ENCODE assay signal across 12 cellular contexts in the genomic region with DNA sequence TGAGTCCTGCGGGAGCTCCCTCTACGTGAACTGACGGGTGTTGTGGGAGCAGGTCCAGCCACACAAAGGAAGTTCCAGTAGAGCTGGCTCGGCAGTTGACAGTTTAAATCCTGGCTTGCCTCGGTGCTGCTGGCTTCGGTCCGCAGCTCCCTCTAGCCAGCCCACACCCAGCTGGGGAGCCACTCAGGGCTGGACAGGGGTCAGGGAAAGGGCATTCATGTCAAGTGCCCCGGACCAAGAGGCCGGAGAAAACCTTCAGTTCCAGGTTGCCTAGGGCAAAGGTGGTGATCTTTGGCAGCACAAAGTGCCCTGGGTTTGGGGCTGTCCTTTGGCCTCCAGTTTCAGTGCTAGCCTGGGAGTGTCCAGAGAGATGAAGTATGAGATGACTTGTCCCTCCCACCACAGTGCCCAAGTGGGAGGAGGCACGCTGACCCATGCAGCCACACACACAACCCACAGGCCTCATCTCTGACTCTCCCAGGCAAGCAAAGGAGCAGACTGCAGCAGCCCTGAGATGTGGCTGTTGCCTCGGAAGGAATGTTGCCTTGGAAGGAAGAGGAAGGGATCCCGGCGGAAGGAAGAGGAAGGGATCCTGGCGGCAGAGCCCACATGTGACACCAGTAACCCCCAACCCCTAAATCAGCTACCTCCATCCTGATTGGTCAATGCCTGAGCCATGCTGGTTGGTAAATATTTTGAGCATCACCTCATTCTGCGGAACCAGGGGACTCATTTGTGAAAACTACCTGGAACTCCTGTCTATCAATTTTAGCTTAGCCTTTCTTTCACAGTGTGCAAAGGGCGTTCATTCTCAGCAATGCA. TPM values are rescaled to one million over a fixed set of nuclear protein-coding genes. Genes with fewer than 3 reads are reported as not detected.
A peak's percentile ranks its signal among the peaks of the same experiment; 100 is the strongest.
DNase-seq lines count a peak whose midpoint lies in the region; FAIRE-seq and TF ChIP-seq lines count a peak whose summit lies in the region.
"Had no signal": no experiment of that assay in that cellular context is flagged by ENCODE, and none has a peak within 500 bp of the region (broad histone marks: within the 10 kb centered on the region; RNA-seq: fewer than 3 reads in every experiment).

No MANE protein-coding gene starts in this region.

- POLR2A ChIA-PET in MCF 10A (lab: Yijun Ruan, JAX): interaction anchor here (0.9 to 2.0 kb wide), 7 partner anchors 8 to 47 kb away, joined by 3 to 6 read pairs (median 4); partner anchors contain the start of gene ANPEP

- TF ChIP-seq POLR2A in H54 (IDR thresholded peaks at IDR 0.05; ENCODE audit: low read depth, low read length): no peak; the same call in 1 of the 2 replicates

- FAIRE-seq in H54 (lab: Jason Lieb, UNC): no peak

- H3K4me3 Mint-ChIP-seq in MCF 10A (ENCODE audit: unreplicated experiment): no peak overlapping the region

- TF ChIP-seq CTCF in MCF 10A (IDR thresholded peaks at IDR 0.05; ENCODE audit: unreplicated experiment): no peak

- no peaks in the 10 kb centered on the region for H3K27me3 Mint-ChIP-seq in MCF 10A (ENCODE audit: insufficient read depth, unreplicated experiment)

- peaks cover 46% of the 10 kb centered on the region for H3K4me1 Mint-ChIP-seq in MCF 10A (ENCODE audit: insufficient read depth, unreplicated experiment)

- peak overlapping the region in 15 of 21 experiments; percentile 26 to 77 (median 55) for H3K27ac ChIP-seq in skin epidermis

- no peak overlapping the region for H3K4me3 ChIP-seq in skin epidermis
- H3K4me3 ChIP-seq: coronary artery had no signal

- DNase-seq in H54 (ENCODE audit: insufficient read length, low spot score) (peak; percentile 74), MCF 10A (ENCODE audit: unreplicated experiment) (peak; percentile 69), kidney tubule cell (ENCODE audit: low spot score) (peak; percentile 79), NCI-H524 treated with DMSO at 0.1 percent for 48 hours (lab: John Stamatoyannopoulos, UW) (no peak), NCI-H345 (lab: John Stamatoyannopoulos, UW) (no peak), medulla oblongata (ENCODE audit: extremely low spot score) (no peak), 8988T (no peak)
- DNase-seq: activated CD4-positive, alpha-beta T cell treated with anti-CD3 and anti-CD28 coated beads for 1 hour; NCI-H2029; occipital lobe had no signal

- CTCF ChIA-PET in MCF 10A (lab: Yijun Ruan, JAX): interaction anchor here (0.6 to 2.3 kb wide), 10 partner anchors 11 to 170 kb away, joined by 3 to 12 read pairs (median 3); no protein-coding TSS in a partner anchor

- H3K27ac Mint-ChIP-seq in MCF 10A (ENCODE audit: low read depth, unreplicated experiment): peak overlapping the region; percentile 24

- intact Hi-C loops in MCF 10A (cut with micrococcal nuclease): no loop called here

- no TSS peak for BruUV-seq in MCF 10A (replicated peaks; lab: Mats Ljungman, UMichigan)

- H3K36me3 Mint-ChIP-seq in MCF 10A (ENCODE audit: insufficient read depth, unreplicated experiment): peaks cover 26% of the 10 kb centered on the region

- no peaks in the 10 kb centered on the region for H3K9me3 Mint-ChIP-seq in MCF 10A (ENCODE audit: unreplicated experiment)

RNA-seq across cellular contexts. Expression of gene ANPEP, which starts 13.9 kb away (rescaled TPM):
- 252 and 294 TPM in 2 replicates for total RNA-seq in MCF 10A (2022)

RNA-seq across cellular contexts. Expression of gene MESP2, which starts 52.4 kb away (rescaled TPM):
- not detected in 2 replicates for total RNA-seq in MCF 10A (2022)
- total RNA-seq: occipital lobe had no signal

Comparison
In these comparisons a context has a peak if more than half of its experiments do, and no peak if none do; other contexts are left out.
1. DNase-seq: peak in H54 (single experiment), MCF 10A (single experiment) and kidney tubule cell (single experiment); none in NCI-H524 treated with DMSO at 0.1 percent for 48 hours (single experiment), NCI-H345 (single experiment), medulla oblongata (single experiment) and 8988T (single experiment).